ENCODE assay signal across 2 cellular contexts in the genomic region with DNA sequence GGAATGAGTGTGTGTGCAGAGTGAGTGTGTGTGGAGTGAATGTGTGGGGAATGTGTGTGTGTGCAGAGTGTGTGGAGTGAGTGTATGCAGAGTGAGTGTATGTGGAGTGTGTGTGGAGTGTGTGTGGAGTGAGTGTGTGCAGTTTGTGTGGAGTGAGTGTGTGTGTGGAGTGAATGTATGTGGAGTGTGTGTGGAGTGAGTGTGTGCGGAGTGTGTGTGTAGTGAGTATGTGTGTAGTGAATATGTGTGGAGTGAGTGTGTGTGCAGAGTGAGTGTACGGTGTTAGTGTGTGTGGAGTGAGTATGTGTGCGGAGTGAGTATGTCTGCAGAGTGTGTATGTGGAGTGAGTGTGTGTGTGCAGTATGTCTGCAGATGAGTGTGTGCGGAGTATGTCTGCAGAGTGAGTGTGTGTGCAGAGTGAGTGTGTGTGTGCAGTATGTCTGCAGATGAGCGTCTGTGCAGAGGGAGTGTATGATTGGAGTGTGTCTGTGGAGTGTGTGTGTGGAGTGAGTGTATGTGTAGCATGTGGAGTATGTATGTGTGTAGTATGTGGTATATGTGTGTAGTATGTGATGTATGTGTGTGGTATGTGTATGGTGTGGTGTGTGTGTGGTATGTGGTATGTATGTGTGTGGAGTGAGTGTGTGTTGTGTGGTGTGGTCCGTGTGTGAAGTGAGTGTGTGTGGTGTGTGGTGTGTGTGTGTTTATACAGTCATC.
A peak's percentile ranks its signal among the peaks of the same experiment; 100 is the strongest.
TF ChIP-seq lines count a peak whose summit lies in the region.

No MANE protein-coding gene starts in this region.

TF ChIP-seq in HEK293, 187 proteins besides CTCF, POLR2A, EP300 and RAD21 (continued from another document and continues in another):
- TF ChIP-seq ZNF138 (tag by site-specific recombination; IDR thresholded peaks at IDR 0.05; ENCODE audit: borderline replicate concordance) (no peak), ZNF621 (tag by site-specific recombination; IDR thresholded peaks at IDR 0.05) (peak; percentile 32; the same call in 1 of the 2 replicates), ZNF510 (tag by site-specific recombination; IDR thresholded peaks at IDR 0.05; ENCODE audit: insufficient replicate concordance) (no peak), ZNF174 (tag by site-specific recombination; IDR thresholded peaks at IDR 0.05) (no peak), ZNF114 (tag by site-specific recombination; IDR thresholded peaks at IDR 0.05) (peak; percentile 57; the same call in 1 of the 2 replicates), ZFHX2 (tag by site-specific recombination; conservative IDR thresholded peaks at IDR 0.05) (no peak), ZNF571 (tag by site-specific recombination; IDR thresholded peaks at IDR 0.05) (no peak), ZNF426 (tag by site-specific recombination; IDR thresholded peaks at IDR 0.05) (no peak), ZNF148 (tag by site-specific recombination; IDR thresholded peaks at IDR 0.05; ENCODE audit: borderline replicate concordance) (no peak), ZNF121 (tag by site-specific recombination; IDR thresholded peaks at IDR 0.05) (no peak), MYNN (tag by site-specific recombination; IDR thresholded peaks at IDR 0.05; ENCODE audit: borderline replicate concordance) (no peak), SCRT1 (tag by site-specific recombination; IDR thresholded peaks at IDR 0.05; ENCODE audit: borderline replicate concordance) (no peak), ZNF132 (tag by site-specific recombination; IDR thresholded peaks at IDR 0.05; ENCODE audit: borderline replicate concordance) (no peak), ZNF654 (tag by site-specific recombination; IDR thresholded peaks at IDR 0.05; ENCODE audit: low read depth) (no peak), ZNF274 (IDR thresholded peaks at IDR 0.05; ENCODE audit: low read length) (no peak), ZNF274 (tag by site-specific recombination; IDR thresholded peaks at IDR 0.05; ENCODE audit: borderline replicate concordance) (no peak), ZNF362 (tag by site-specific recombination; IDR thresholded peaks at IDR 0.05) (no peak), INSM2 (tag by site-specific recombination; IDR thresholded peaks at IDR 0.05) (no peak), HOXA7 (CRISPR knock-in tag; IDR thresholded peaks at IDR 0.05; ENCODE audit: borderline replicate concordance) (no peak), ZNF354C (tag by site-specific recombination; IDR thresholded peaks at IDR 0.05; ENCODE audit: borderline replicate concordance, low read depth) (no peak)
- TF ChIP-seq, protein P1, sequence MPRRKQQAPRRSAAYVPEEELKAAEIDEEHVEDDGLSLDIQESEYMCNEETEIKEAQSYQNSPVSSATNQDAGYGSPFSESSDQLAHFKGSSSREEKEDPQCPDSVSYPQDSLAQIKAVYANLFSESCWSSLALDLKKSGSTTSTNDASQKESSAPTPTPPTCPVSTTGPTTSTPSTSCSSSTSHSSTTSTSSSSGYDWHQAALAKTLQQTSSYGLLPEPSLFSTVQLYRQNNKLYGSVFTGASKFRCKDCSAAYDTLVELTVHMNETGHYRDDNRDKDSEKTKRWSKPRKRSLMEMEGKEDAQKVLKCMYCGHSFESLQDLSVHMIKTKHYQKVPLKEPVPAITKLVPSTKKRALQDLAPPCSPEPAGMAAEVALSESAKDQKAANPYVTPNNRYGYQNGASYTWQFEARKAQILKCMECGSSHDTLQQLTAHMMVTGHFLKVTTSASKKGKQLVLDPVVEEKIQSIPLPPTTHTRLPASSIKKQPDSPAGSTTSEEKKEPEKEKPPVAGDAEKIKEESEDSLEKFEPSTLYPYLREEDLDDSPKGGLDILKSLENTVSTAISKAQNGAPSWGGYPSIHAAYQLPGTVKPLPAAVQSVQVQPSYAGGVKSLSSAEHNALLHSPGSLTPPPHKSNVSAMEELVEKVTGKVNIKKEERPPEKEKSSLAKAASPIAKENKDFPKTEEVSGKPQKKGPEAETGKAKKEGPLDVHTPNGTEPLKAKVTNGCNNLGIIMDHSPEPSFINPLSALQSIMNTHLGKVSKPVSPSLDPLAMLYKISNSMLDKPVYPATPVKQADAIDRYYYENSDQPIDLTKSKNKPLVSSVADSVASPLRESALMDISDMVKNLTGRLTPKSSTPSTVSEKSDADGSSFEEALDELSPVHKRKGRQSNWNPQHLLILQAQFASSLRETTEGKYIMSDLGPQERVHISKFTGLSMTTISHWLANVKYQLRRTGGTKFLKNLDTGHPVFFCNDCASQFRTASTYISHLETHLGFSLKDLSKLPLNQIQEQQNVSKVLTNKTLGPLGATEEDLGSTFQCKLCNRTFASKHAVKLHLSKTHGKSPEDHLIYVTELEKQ (tag by site-specific recombination; IDR thresholded peaks at IDR 0.05; ENCODE audit: borderline replicate concordance), result no peak

TF ChIP-seq in K562, 482 proteins besides CTCF, POLR2A, EP300 and RAD21 (continued from another document):
- TF ChIP-seq HNRNPH1 (optimal IDR thresholded peaks at IDR 0.05; ENCODE audit: low read depth, low read length) (no peak), TSC22D4 (tag; IDR thresholded peaks at IDR 0.05) (0 out of 2 replicates have a peak, but pooled peaks have one; percentile 55), GATAD2A (IDR thresholded peaks at IDR 0.05) (no peak), BACH1 (tag; IDR thresholded peaks at IDR 0.05) (no peak), ZNF232 (CRISPR knock-in tag; IDR thresholded peaks at IDR 0.05) (no peak), HMBOX1 (IDR thresholded peaks at IDR 0.05) (no peak), MCM7 (IDR thresholded peaks at IDR 0.05) (no peak), ATF7 (IDR thresholded peaks at IDR 0.05) (no peak), PYGO2 (tag; IDR thresholded peaks at IDR 0.05) (no peak), THRB (CRISPR knock-in tag; conservative IDR thresholded peaks at IDR 0.05) (0 out of 2 replicates have a peak, but pooled peaks have one; percentile 7), NFIX (CRISPR knock-in tag; IDR thresholded peaks at IDR 0.05; ENCODE audit: low read depth) (no peak), ZNF282 (CRISPR knock-in tag; IDR thresholded peaks at IDR 0.05) (no peak)
- TF ChIP-seq, protein P2, sequence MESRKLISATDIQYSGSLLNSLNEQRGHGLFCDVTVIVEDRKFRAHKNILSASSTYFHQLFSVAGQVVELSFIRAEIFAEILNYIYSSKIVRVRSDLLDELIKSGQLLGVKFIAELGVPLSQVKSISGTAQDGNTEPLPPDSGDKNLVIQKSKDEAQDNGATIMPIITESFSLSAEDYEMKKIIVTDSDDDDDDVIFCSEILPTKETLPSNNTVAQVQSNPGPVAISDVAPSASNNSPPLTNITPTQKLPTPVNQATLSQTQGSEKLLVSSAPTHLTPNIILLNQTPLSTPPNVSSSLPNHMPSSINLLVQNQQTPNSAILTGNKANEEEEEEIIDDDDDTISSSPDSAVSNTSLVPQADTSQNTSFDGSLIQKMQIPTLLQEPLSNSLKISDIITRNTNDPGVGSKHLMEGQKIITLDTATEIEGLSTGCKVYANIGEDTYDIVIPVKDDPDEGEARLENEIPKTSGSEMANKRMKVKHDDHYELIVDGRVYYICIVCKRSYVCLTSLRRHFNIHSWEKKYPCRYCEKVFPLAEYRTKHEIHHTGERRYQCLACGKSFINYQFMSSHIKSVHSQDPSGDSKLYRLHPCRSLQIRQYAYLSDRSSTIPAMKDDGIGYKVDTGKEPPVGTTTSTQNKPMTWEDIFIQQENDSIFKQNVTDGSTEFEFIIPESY (CRISPR knock-in tag; IDR thresholded peaks at IDR 0.05), result no peak
- TF ChIP-seq, protein P3, sequence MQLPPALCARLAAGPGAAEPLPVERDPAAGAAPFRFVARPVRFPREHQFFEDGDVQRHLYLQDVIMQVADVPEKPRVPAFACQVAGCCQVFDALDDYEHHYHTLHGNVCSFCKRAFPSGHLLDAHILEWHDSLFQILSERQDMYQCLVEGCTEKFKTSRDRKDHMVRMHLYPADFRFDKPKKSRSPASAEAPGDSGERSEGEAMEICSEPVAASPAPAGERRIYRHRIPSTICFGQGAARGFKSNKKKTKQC (CRISPR knock-in tag; IDR thresholded peaks at IDR 0.05), result no peak
